In genomic region chr5:131380232-131380631, GRCh38 we compare ENCODE assay signal across 7 cellular contexts.
DNase-seq lines count a peak whose midpoint lies in the region; ATAC-seq, FAIRE-seq and TF ChIP-seq lines count a peak whose summit lies in the region.
"Not testable (repeated sequence)": the region's sequence is repeated elsewhere in the genome, so short reads cannot be mapped to it uniquely, and the experiment has no call there.

No MANE protein-coding gene starts in this region.

- H3K4me1 Mint-ChIP-seq in activated CD4-positive, alpha-beta memory T cell treated with anti-CD3 and anti-CD28 coated beads, Interleukin-2, amount 10 ng/mL, durations not matched to agents 7 days and 5 days = peaks cover 91% of the 10 kb centered on the region
- peaks cover 43 to 81% (median 56%) of the 10 kb centered on the region in 3 donors for H3K4me1 Mint-ChIP-seq in naive B cell
- H3K4me1 Mint-ChIP-seq in stimulated activated memory B cell treated with anti-CD40 and anti-IgM and Interleukin-4, amounts not matched to agents 10 μg/mL and 1 μg/mL and 100 μg/mL, for 72 hours = peaks cover 71% of the 10 kb centered on the region

- TF ChIP-seq POLR2A in K562 (conservative IDR thresholded peaks at IDR 0.05); heart left ventricle (IDR thresholded peaks at IDR 0.05): not testable (repeated sequence)

- H3K36me3 Mint-ChIP-seq in activated CD4-positive, alpha-beta memory T cell treated with anti-CD3 and anti-CD28 coated beads, Interleukin-2, amount 10 ng/mL, durations not matched to agents 7 days and 5 days (ENCODE audit: low read depth) = peaks cover 42% of the 10 kb centered on the region
- H3K36me3 Mint-ChIP-seq in naive B cell = peaks cover 10 to 16% of the 10 kb centered on the region in 2 donors
- peaks cover 15% of the 10 kb centered on the region for H3K36me3 Mint-ChIP-seq in stimulated activated memory B cell treated with anti-CD40 and anti-IgM and Interleukin-4, amounts not matched to agents 10 μg/mL and 1 μg/mL and 100 μg/mL, for 72 hours

- not testable (repeated sequence) for H4K20me1 ChIP-seq in DOHH2 (ENCODE audit: control insufficient read depth, insufficient read depth, low read depth, low read length); OCI-LY7 (ENCODE audit: insufficient read depth, low read length); K562 (replicated peaks; ENCODE audit: control insufficient read depth, insufficient read depth, low read length)

- H3K9me2 ChIP-seq in DOHH2 (replicated peaks; ENCODE audit: control insufficient read depth, low read length); OCI-LY7 (ENCODE audit: insufficient read depth, low read length): not testable (repeated sequence)

- H3K9me1 ChIP-seq in K562 (ENCODE audit: control insufficient read depth, insufficient read depth, low read length) = not testable (repeated sequence)

- H3K27ac ChIP-seq in DOHH2 (ENCODE audit: low read depth, low read length) = peak overlapping the region; percentile 72
- peak overlapping the region; percentile 87 for H3K27ac ChIP-seq in OCI-LY7 (ENCODE audit: low read depth, low read length, poor library complexity, severe bottlenecking)
- peak overlapping the region; percentile 83; the same call in 2 of the 3 replicates for H3K27ac ChIP-seq in K562 (ENCODE audit: extremely low read depth, low read depth, low read length)
- H3K27ac ChIP-seq in heart left ventricle = peak overlapping the region in 10 of 12 donors; percentile 5 to 92 (median 56)

- intact Hi-C loops in OCI-LY7 (cut with micrococcal nuclease; ENCODE audit: unreplicated experiment) = loop anchor here (10.0 kb wide), 1 partner anchor 505 kb away; no protein-coding TSS in a partner anchor
- intact Hi-C loops in K562 (cut with micrococcal nuclease) = loop anchor here (5.0 to 10.0 kb wide), 2 partner anchors 268 to 485 kb away; no protein-coding TSS in a partner anchor
- intact Hi-C loops in heart left ventricle (cut with DNase I) = loop anchor here in 4 of 10 donors (5.0 to 10.0 kb wide), 3 partner anchors 115 to 215 kb away; partner anchors contain the start of genes CDC42SE2 (in 3 of the 4) and HINT1 (in 2 of the 4)

- in situ Hi-C loops in K562 (cut with MboI) = loop anchor here (5.0 to 25.0 kb wide), 2 partner anchors 213 to 493 kb away; partner anchors contain the start of gene HINT1

- not testable (repeated sequence) for BruUV-seq in OCI-LY7 (replicated peaks; lab: Mats Ljungman, UMichigan); K562 (replicated peaks; lab: Mats Ljungman, UMichigan)

- H3F3A ChIP-seq in DOHH2 (ENCODE audit: control insufficient read depth, insufficient read depth) = peaks cover 20% of the 10 kb centered on the region

- H3K4me3 Mint-ChIP-seq in activated CD4-positive, alpha-beta memory T cell treated with anti-CD3 and anti-CD28 coated beads, Interleukin-2, amount 10 ng/mL, durations not matched to agents 7 days and 5 days = peak overlapping the region; percentile 61
- H3K4me3 Mint-ChIP-seq in naive B cell = peak overlapping the region; percentile 45 to 90 (median 82)
- H3K4me3 Mint-ChIP-seq in stimulated activated memory B cell treated with anti-CD40 and anti-IgM and Interleukin-4, amounts not matched to agents 10 μg/mL and 1 μg/mL and 100 μg/mL, for 72 hours = not testable (repeated sequence)

- CTCF ChIA-PET in OCI-LY7 (lab: Charles Lee; ENCODE audit: unreplicated experiment) = interaction anchor here (0.6 kb wide), 1 partner anchor 117 kb away, joined by 10 read pairs; the partner anchor contains the start of gene CDC42SE2
- CTCF ChIA-PET in activated CD4-positive, alpha-beta memory T cell treated with anti-CD3 and anti-CD28 coated beads, Interleukin-2, amount 10 ng/mL, durations not matched to agents 7 days and 5 days (lab: Charles Lee) = interaction anchor here (7.4 kb wide), 1 partner anchor 115 kb away, joined by 88 read pairs; the partner anchor contains the start of gene CDC42SE2
- CTCF ChIA-PET in K562 (lab: Yijun Ruan, JAX; ENCODE audit: low intra/inter-chr PET ratio) = not testable (repeated sequence)

- not testable (repeated sequence) for H3K36me3 ChIP-seq in DOHH2 (ENCODE audit: control insufficient read depth, low read length); K562 (ENCODE audit: control insufficient read depth, insufficient read depth, low read length); heart left ventricle
- H3K36me3 ChIP-seq in OCI-LY7 (ENCODE audit: insufficient read depth, low read length) = peaks cover 31% of the 10 kb centered on the region

- H3K4me2 ChIP-seq in DOHH2 (ENCODE audit: low read length) (peak overlapping the region; percentile 57), OCI-LY7 (ENCODE audit: low read length) (peak overlapping the region; percentile 65)
- H3K4me2 ChIP-seq in K562 (ENCODE audit: insufficient read depth, low read length) = not testable (repeated sequence)

- FAIRE-seq in K562 (lab: Jason Lieb, UNC) = not testable (repeated sequence)

- not testable (repeated sequence) for TF ChIP-seq RAD21 in K562 (CRISPR knock-in tag; conservative IDR thresholded peaks at IDR 0.05 in 1 of 2, IDR thresholded peaks at IDR 0.05 in 1 of 2)

- POLR2A ChIA-PET in OCI-LY7 (lab: Charles Lee) (interaction anchor here (0.6 to 3.6 kb wide), 2 partner anchors 115 to 177 kb away, joined by 5 to 18 read pairs; no protein-coding TSS in a partner anchor), K562 (lab: Yijun Ruan, JAX) (interaction anchor here (0.5 kb wide), 1 partner anchor 1292 kb away, joined by 3 read pairs; no protein-coding TSS in a partner anchor)
- POLR2A ChIA-PET in activated CD4-positive, alpha-beta memory T cell treated with anti-CD3 and anti-CD28 coated beads, Interleukin-2, amount 10 ng/mL, durations not matched to agents 7 days and 5 days (lab: Charles Lee) = interaction anchor here (1.3 to 14.7 kb wide), 11 partner anchors 13 to 219 kb away, joined by 3 to 234 read pairs (median 33); partner anchors contain the start of genes CDC42SE2 and HINT1

- H3K4me1 ChIP-seq in DOHH2 (ENCODE audit: control insufficient read depth, low read length) = peaks cover 70% of the 10 kb centered on the region
- peaks cover 70% of the 10 kb centered on the region for H3K4me1 ChIP-seq in OCI-LY7 (ENCODE audit: insufficient read depth, low read length, poor library complexity, severe bottlenecking)
- peaks cover 10 to 68% of the 10 kb centered on the region in 2 experiments for H3K4me1 ChIP-seq in K562 (replicated peaks in 1 of 2; ENCODE audit: control insufficient read depth in 2 of 2, insufficient read depth in 2 of 2, low read length in 2 of 2)
- H3K4me1 ChIP-seq in heart left ventricle = peaks cover 0 to 91% (median 15%) of the 10 kb centered on the region in 12 donors

- H2AFZ ChIP-seq in OCI-LY7 (ENCODE audit: low read length); K562 (ENCODE audit: low read depth, low read length): not testable (repeated sequence)

- TF ChIP-seq EP300 in K562 (IDR thresholded peaks at IDR 0.05; ENCODE audit: low read length) = not testable (repeated sequence)

- peaks cover 65% of the 10 kb centered on the region for H3K79me2 ChIP-seq in DOHH2 (ENCODE audit: control insufficient read depth, low read length)
- H3K79me2 ChIP-seq in OCI-LY7 (ENCODE audit: insufficient read depth, low read depth, low read length) = peaks cover 87% of the 10 kb centered on the region
- H3K79me2 ChIP-seq in K562 (ENCODE audit: control insufficient read depth, insufficient read depth, low read length) = peaks cover 89% of the 10 kb centered on the region

- not testable (repeated sequence) for DNase-seq in OCI-LY7 (ENCODE audit: low spot score); activated CD4-positive, alpha-beta memory T cell treated with anti-CD3 and anti-CD28 coated beads, Interleukin-2, amount 10 ng/mL, durations not matched to agents 7 days and 5 days; K562 (ENCODE audit: extremely low read depth in 1 of 4, low spot score in 3 of 4); heart left ventricle; naive B cell

- not testable (repeated sequence) for H3K9me3 ChIP-seq in DOHH2 (ENCODE audit: control insufficient read depth, insufficient read depth, low read length); OCI-LY7 (ENCODE audit: low read length); K562 (replicated peaks; ENCODE audit: control insufficient read depth, insufficient read depth, low read depth, low read length); heart left ventricle

- not testable (repeated sequence) for ATAC-seq in K562; heart left ventricle; naive B cell (ENCODE audit: low read depth in 2 of 2); stimulated activated memory B cell treated with anti-CD40 and anti-IgM and Interleukin-4, amounts not matched to agents 10 μg/mL and 1 μg/mL and 100 μg/mL, for 72 hours

- peak overlapping the region; percentile 94 for H3K27ac Mint-ChIP-seq in activated CD4-positive, alpha-beta memory T cell treated with anti-CD3 and anti-CD28 coated beads, Interleukin-2, amount 10 ng/mL, durations not matched to agents 7 days and 5 days
- H3K27ac Mint-ChIP-seq in naive B cell = peak overlapping the region; percentile 97 to 100 (median 99)
- peak overlapping the region; percentile 89 for H3K27ac Mint-ChIP-seq in stimulated activated memory B cell treated with anti-CD40 and anti-IgM and Interleukin-4, amounts not matched to agents 10 μg/mL and 1 μg/mL and 100 μg/mL, for 72 hours

- WGBS in K562 (ENCODE audit: insufficient coverage, low coverage, missing lambda C conversion rate) = 26% methylated on average over 2 of the region's 2 CpGs
- 91 to 97% (median 93%) methylated on average over 2 of the region's 2 CpGs for WGBS in heart left ventricle, 4 donors

- not testable (repeated sequence) for H3K27me3 Mint-ChIP-seq in activated CD4-positive, alpha-beta memory T cell treated with anti-CD3 and anti-CD28 coated beads, Interleukin-2, amount 10 ng/mL, durations not matched to agents 7 days and 5 days; naive B cell; stimulated activated memory B cell treated with anti-CD40 and anti-IgM and Interleukin-4, amounts not matched to agents 10 μg/mL and 1 μg/mL and 100 μg/mL, for 72 hours

- not testable (repeated sequence) for H3K9ac ChIP-seq in K562 (ENCODE audit: insufficient read depth in 1 of 2, low read depth in 2 of 2, low read length in 2 of 2)

- TF ChIP-seq CTCF in DOHH2 (IDR thresholded peaks at IDR 0.05; ENCODE audit: low read depth, low read length, poor library complexity, severe bottlenecking); OCI-LY7 (conservative IDR thresholded peaks at IDR 0.05; ENCODE audit: low read length); K562 (IDR thresholded peaks at IDR 0.05 in 2 of 3, conservative IDR thresholded peaks at IDR 0.05 in 1 of 3; ENCODE audit: insufficient read depth in 2 of 3, low read depth in 1 of 3, low read length in 3 of 3); heart left ventricle (IDR thresholded peaks at IDR 0.05): not testable (repeated sequence)

- peak overlapping the region; percentile 57 for H3K4me3 ChIP-seq in DOHH2 (ENCODE audit: low read length)
- not testable (repeated sequence) for H3K4me3 ChIP-seq in OCI-LY7 (ENCODE audit: low read depth, low read length, poor library complexity, severe bottlenecking); K562; heart left ventricle

- not testable (repeated sequence) for H3K27me3 ChIP-seq in DOHH2 (ENCODE audit: control insufficient read depth, low read length); K562 (ENCODE audit: control insufficient read depth in 2 of 2, insufficient read depth in 2 of 2, low read length in 2 of 2); heart left ventricle

- not testable (repeated sequence) for H3K9me3 Mint-ChIP-seq in activated CD4-positive, alpha-beta memory T cell treated with anti-CD3 and anti-CD28 coated beads, Interleukin-2, amount 10 ng/mL, durations not matched to agents 7 days and 5 days; naive B cell; stimulated activated memory B cell treated with anti-CD40 and anti-IgM and Interleukin-4, amounts not matched to agents 10 μg/mL and 1 μg/mL and 100 μg/mL, for 72 hours
